Comparison of ENCODE assay signal across 2 cellular contexts in genomic region chr17:15348030-15348429, GRCh38.
TF ChIP-seq lines count a peak whose summit lies in the region.

No MANE protein-coding gene starts in this region.

TF ChIP-seq in A549, 52 proteins besides CTCF, POLR2A, EP300 and RAD21:
- no peak for TF ChIP-seq ELK1 (IDR thresholded peaks at IDR 0.05; ENCODE audit: low read depth, low read length)
- TF ChIP-seq JUN (IDR thresholded peaks at IDR 0.05), result no peak
- no peak for TF ChIP-seq RFX5 (IDR thresholded peaks at IDR 0.05)
- TF ChIP-seq GATA3 (IDR thresholded peaks at IDR 0.05; ENCODE audit: borderline replicate concordance), result peak; percentile 76
- no peak for TF ChIP-seq MAX (IDR thresholded peaks at IDR 0.05)
- no peak for TF ChIP-seq CBX2 (IDR thresholded peaks at IDR 0.05; ENCODE audit: borderline replicate concordance, low read depth)

TF ChIP-seq in IMR-90, 13 proteins besides CTCF, POLR2A, EP300 and RAD21 (continued from another document):
- no peak for TF ChIP-seq ELK1 (IDR thresholded peaks at IDR 0.05; ENCODE audit: borderline replicate concordance, low read depth, low read length)
- no peak for TF ChIP-seq BHLHE40 (IDR thresholded peaks at IDR 0.05; ENCODE audit: low read depth, low read length)
